ENCODE assay signal across 17 cellular contexts in genomic region chr21:45281411-45282282, GRCh38. TPM values are rescaled to one million over a fixed set of nuclear protein-coding genes. Genes with fewer than 3 reads are reported as not detected.
DNase-seq lines count a peak whose midpoint lies in the region; ATAC-seq and TF ChIP-seq lines count a peak whose summit lies in the region.
"Had no signal": no experiment of that assay in that cellular context is flagged by ENCODE, and none has a peak within 500 bp of the region (broad histone marks: within the 10 kb centered on the region; RNA-seq: fewer than 3 reads in every experiment).

No MANE protein-coding gene starts in this region.

- peaks cover 81% of the 10 kb centered on the region for H3K36me3 Mint-ChIP-seq in activated T-cell treated with anti-CD3 and anti-CD28 coated beads, Interleukin-2, amount 50 U/mL, for 24 hours (ENCODE audit: low read depth)
- peaks cover 12% of the 10 kb centered on the region for H3K36me3 Mint-ChIP-seq in activated CD8-positive, alpha-beta T cell treated with anti-CD3 and anti-CD28 coated beads, Interleukin-2, amount 10 ng/mL, durations not matched to agents 7 days and 5 days (ENCODE audit: low read depth)
- H3K36me3 Mint-ChIP-seq in activated naive CD8-positive, alpha-beta T cell treated with anti-CD3 and anti-CD28 coated beads for 36 hours, result no peaks in the 10 kb centered on the region

- peaks cover 14% of the 10 kb centered on the region for H3K4me1 Mint-ChIP-seq in activated T-cell treated with anti-CD3 and anti-CD28 coated beads, Interleukin-2, amount 50 U/mL, for 24 hours (ENCODE audit: low read depth)
- peaks cover 11% of the 10 kb centered on the region for H3K4me1 Mint-ChIP-seq in activated CD8-positive, alpha-beta T cell treated with anti-CD3 and anti-CD28 coated beads, Interleukin-2, amount 10 ng/mL, durations not matched to agents 7 days and 5 days (ENCODE audit: low read depth)
- no peaks in the 10 kb centered on the region for H3K4me1 Mint-ChIP-seq in activated naive CD8-positive, alpha-beta T cell treated with anti-CD3 and anti-CD28 coated beads for 36 hours

- no peak for TF ChIP-seq CTCF in adrenal gland (IDR thresholded peaks at IDR 0.05)
- no peak for TF ChIP-seq CTCF in testis (IDR thresholded peaks at IDR 0.05)

- peak; percentile 16 for DNase-seq in activated T-cell treated with anti-CD3 and anti-CD28 coated beads, Interleukin-2, amount 50 U/mL, for 24 hours
- no peak for DNase-seq in activated T-cell treated with anti-CD3 and anti-CD28 coated beads for 4 hours
- peak in 6 of 7 donors; percentile 1 to 45 (median 10) for DNase-seq in adrenal gland
- peak; percentile 83 for DNase-seq in mesenteric fat pad (ENCODE audit: low spot score)
- DNase-seq in testis, result peak; percentile 8
- DNase-seq in activated CD8-positive, alpha-beta T cell treated with anti-CD3 and anti-CD28 coated beads, Interleukin-2, amount 10 ng/mL, durations not matched to agents 7 days and 5 days, result no peak
- DNase-seq in activated naive CD8-positive, alpha-beta T cell treated with anti-CD3 and anti-CD28 coated beads for 36 hours, result no peak
- DNase-seq: activated CD4-positive, alpha-beta T cell treated with anti-CD3 and anti-CD28 coated beads, Interleukin-2, amount 50 U/mL, for 48 hours; CD4-positive, CD25-positive, alpha-beta regulatory T cell; HCEC 1CT; NCI-H1417; NCI-H2171; stimulated activated naive CD4-positive, alpha-beta T cell treated with Interleukin-2 at 50 U/mL for 16 hours had no signal

- peaks cover 0 to 81% of the 10 kb centered on the region in 2 donors for H3K36me3 ChIP-seq in adrenal gland (replicated peaks in 1 of 2)
- H3K36me3 ChIP-seq in testis (ENCODE audit: low read depth, missing control alignments), result no peaks in the 10 kb centered on the region

- 90 to 93% (median 91%) methylated on average over 25 to 32 of the region's 32 CpGs for WGBS in adrenal gland, 4 donors
- 91 to 93% methylated on average over 24 to 30 of the region's 32 CpGs for WGBS in testis, 2 donors

- H3K27ac ChIP-seq in adrenal gland, result no peak overlapping the region
- no peak overlapping the region for H3K27ac ChIP-seq in testis
- H3K27ac ChIP-seq: left lung, vagina had no signal

- H3K27ac Mint-ChIP-seq in activated T-cell treated with anti-CD3 and anti-CD28 coated beads, Interleukin-2, amount 50 U/mL, for 24 hours, result no peak overlapping the region
- H3K27ac Mint-ChIP-seq in activated CD8-positive, alpha-beta T cell treated with anti-CD3 and anti-CD28 coated beads, Interleukin-2, amount 10 ng/mL, durations not matched to agents 7 days and 5 days, result no peak overlapping the region
- H3K27ac Mint-ChIP-seq in activated naive CD8-positive, alpha-beta T cell treated with anti-CD3 and anti-CD28 coated beads for 36 hours, result no peak overlapping the region
- H3K27ac Mint-ChIP-seq: CD4-positive, CD25-positive, alpha-beta regulatory T cell had no signal

- no peak for TF ChIP-seq POLR2A in adrenal gland (IDR thresholded peaks at IDR 0.05)
- TF ChIP-seq POLR2A in testis (IDR thresholded peaks at IDR 0.05), result no peak

- CTCF ChIA-PET in activated CD8-positive, alpha-beta T cell treated with anti-CD3 and anti-CD28 coated beads, Interleukin-2, amount 10 ng/mL, durations not matched to agents 7 days and 5 days (lab: Charles Lee), result interaction anchor here (0.8 to 1.0 kb wide), 2 partner anchors 8 to 11 kb away, joined by 3 read pairs; no protein-coding TSS in a partner anchor

- POLR2A ChIA-PET in activated CD8-positive, alpha-beta T cell treated with anti-CD3 and anti-CD28 coated beads, Interleukin-2, amount 10 ng/mL, durations not matched to agents 7 days and 5 days (lab: Charles Lee), result no interaction called here

- H3K4me1 ChIP-seq in adrenal gland (replicated peaks in 1 of 2) (peaks cover 2 to 17% of the 10 kb centered on the region in 2 donors), testis (peaks cover 4% of the 10 kb centered on the region)

- H3K4me3 ChIP-seq in adrenal gland (no peak overlapping the region), testis (no peak overlapping the region)
- H3K4me3 ChIP-seq: left lung, vagina had no signal

- H3K4me3 Mint-ChIP-seq in activated T-cell treated with anti-CD3 and anti-CD28 coated beads, Interleukin-2, amount 50 U/mL, for 24 hours, result no peak overlapping the region
- H3K4me3 Mint-ChIP-seq in activated CD8-positive, alpha-beta T cell treated with anti-CD3 and anti-CD28 coated beads, Interleukin-2, amount 10 ng/mL, durations not matched to agents 7 days and 5 days, result no peak overlapping the region
- no peak overlapping the region for H3K4me3 Mint-ChIP-seq in activated naive CD8-positive, alpha-beta T cell treated with anti-CD3 and anti-CD28 coated beads for 36 hours

- no peak for ATAC-seq in activated CD8-positive, alpha-beta T cell treated with anti-CD3 and anti-CD28 coated beads, Interleukin-2, amount 10 ng/mL, durations not matched to agents 7 days and 5 days
- ATAC-seq in HG03135 (IDR thresholded peaks at IDR 0.05; ENCODE audit: unreplicated experiment), result no peak
- ATAC-seq: left lung; naive thymus-derived CD8-positive, alpha-beta T cell had no signal

- intact Hi-C loops in adrenal gland (cut with DNase I), result no loop called here
- intact Hi-C loops in testis (cut with DNase I; ENCODE audit: low total_unique reads), result no loop called here

- H3K27me3 Mint-ChIP-seq in activated T-cell treated with anti-CD3 and anti-CD28 coated beads, Interleukin-2, amount 50 U/mL, for 24 hours, result no peaks in the 10 kb centered on the region
- no peaks in the 10 kb centered on the region for H3K27me3 Mint-ChIP-seq in activated CD8-positive, alpha-beta T cell treated with anti-CD3 and anti-CD28 coated beads, Interleukin-2, amount 10 ng/mL, durations not matched to agents 7 days and 5 days (ENCODE audit: low read depth)
- H3K27me3 Mint-ChIP-seq in activated naive CD8-positive, alpha-beta T cell treated with anti-CD3 and anti-CD28 coated beads for 36 hours, result no peaks in the 10 kb centered on the region
- H3K27me3 Mint-ChIP-seq: CD4-positive, CD25-positive, alpha-beta regulatory T cell; naive thymus-derived CD8-positive, alpha-beta T cell had no signal

- no peaks in the 10 kb centered on the region for H3K27me3 ChIP-seq in adrenal gland
- H3K27me3 ChIP-seq in testis, result no peaks in the 10 kb centered on the region
- H3K27me3 ChIP-seq: left lung, vagina had no signal

- H3K9me3 Mint-ChIP-seq in activated T-cell treated with anti-CD3 and anti-CD28 coated beads, Interleukin-2, amount 50 U/mL, for 24 hours, result no peaks in the 10 kb centered on the region
- no peaks in the 10 kb centered on the region for H3K9me3 Mint-ChIP-seq in activated CD8-positive, alpha-beta T cell treated with anti-CD3 and anti-CD28 coated beads, Interleukin-2, amount 10 ng/mL, durations not matched to agents 7 days and 5 days (ENCODE audit: insufficient read depth)
- no peaks in the 10 kb centered on the region for H3K9me3 Mint-ChIP-seq in activated naive CD8-positive, alpha-beta T cell treated with anti-CD3 and anti-CD28 coated beads for 36 hours
- H3K9me3 Mint-ChIP-seq: CD4-positive, CD25-positive, alpha-beta regulatory T cell; naive thymus-derived CD8-positive, alpha-beta T cell had no signal

- H3K9me3 ChIP-seq in adrenal gland (replicated peaks in 1 of 3) (no peaks in the 10 kb centered on the region), testis (no peaks in the 10 kb centered on the region)
- H3K9me3 ChIP-seq: left lung, vagina had no signal

RNA-seq across cellular contexts. Expression of gene POFUT2, which starts 6.0 kb away (rescaled TPM):
- 10 to 100 TPM; 13.1 to 41.1 (median 32.3) TPM for total RNA-seq in adrenal gland
- polyA plus RNA-seq in adrenal gland, result 10 to 100 TPM; 33.2 to 68.9 (median 47.6) TPM
- total RNA-seq in mesenteric fat pad, result 29.6 TPM
- 10 to 100 TPM; 49.9 to 55.9 TPM for total RNA-seq in testis
- polyA plus RNA-seq in testis (ENCODE audit: insufficient read depth, low read depth, low replicate concordance), result 63.3 TPM
- 10 to 100 TPM; 13.6 to 16.0 TPM for total RNA-seq in activated CD8-positive, alpha-beta T cell treated with anti-CD3 and anti-CD28 coated beads, Interleukin-2, amount 10 ng/mL, durations not matched to agents 7 days and 5 days
- total RNA-seq in activated naive CD8-positive, alpha-beta T cell treated with anti-CD3 and anti-CD28 coated beads for 36 hours, result 10 to 100 TPM; 11.6 to 13.3 TPM

Comparison
In these comparisons a context has a peak if more than half of its experiments do, and no peak if none do; other contexts are left out.
1. DNase-seq: peak in activated T-cell treated with anti-CD3 and anti-CD28 coated beads, Interleukin-2, amount 50 U/mL, for 24 hours (single experiment), adrenal gland (6 of 7), mesenteric fat pad (single experiment) and testis (single experiment); none in activated T-cell treated with anti-CD3 and anti-CD28 coated beads for 4 hours (single experiment), activated CD8-positive, alpha-beta T cell treated with anti-CD3 and anti-CD28 coated beads, Interleukin-2, amount 10 ng/mL, durations not matched to agents 7 days and 5 days (single experiment) and activated naive CD8-positive, alpha-beta T cell treated with anti-CD3 and anti-CD28 coated beads for 36 hours (single experiment).